ENCODE assay signal across 16 cellular contexts in genomic region chr4:3475041-3475712, GRCh38. TPM values are rescaled to one million over a fixed set of nuclear protein-coding genes. Genes with fewer than 3 reads are reported as not detected.
DNase-seq lines count a peak whose midpoint lies in the region; ATAC-seq and TF ChIP-seq lines count a peak whose summit lies in the region.
"Had no signal": no experiment of that assay in that cellular context is flagged by ENCODE, and none has a peak within 500 bp of the region (broad histone marks: within the 10 kb centered on the region; RNA-seq: fewer than 3 reads in every experiment).

No MANE protein-coding gene starts in this region.

- H3K9me3 ChIP-seq in lower lobe of right lung (no peaks in the 10 kb centered on the region), psoas muscle (no peaks in the 10 kb centered on the region)
- H3K9me3 ChIP-seq: BLaER1 had no signal

- peak; percentile 39 for DNase-seq in Right ventricle myocardium inferior (ENCODE audit: missing footprints)
- DNase-seq in cardiac septum (ENCODE audit: low spot score): no peak
- peak; percentile 42 for DNase-seq in lower lobe of right lung
- DNase-seq in psoas muscle: peak; percentile 12 to 34
- no peak for DNase-seq in hepatic stellate cell (ENCODE audit: low spot score)
- no peak for DNase-seq in SK-N-DZ (ENCODE audit: low spot score)
- DNase-seq: 8988T, AML-193, DMS 273 treated with DMSO at 0.1 percent for 48 hours, HCEC 1CT, HFFc6 had no signal

- H3K4me1 ChIP-seq in lower lobe of right lung (peaks cover 4% of the 10 kb centered on the region), psoas muscle (peaks cover 14% of the 10 kb centered on the region)

- ATAC-seq in Right ventricle myocardium inferior (no peak), lower lobe of right lung (no peak), psoas muscle (no peak)

- TF ChIP-seq RAD21 in Ishikawa (IDR thresholded peaks at IDR 0.05; ENCODE audit: low read depth): no peak

- intact Hi-C loops in Right ventricle myocardium inferior (cut with DNase I): no loop called here
- intact Hi-C loops in cardiac septum (cut with DNase I): no loop called here
- intact Hi-C loops in lower lobe of right lung (cut with DNase I): no loop called here
- intact Hi-C loops in psoas muscle (cut with DNase I): no loop called here

- no peak for TF ChIP-seq CTCF in lower lobe of right lung (IDR thresholded peaks at IDR 0.05)
- no peak for TF ChIP-seq CTCF in psoas muscle (IDR thresholded peaks at IDR 0.05)

- no peak for TF ChIP-seq EP300 in Ishikawa (IDR thresholded peaks at IDR 0.05; ENCODE audit: borderline replicate concordance)

- H3K27me3 ChIP-seq in lower lobe of right lung (ENCODE audit: low read depth): peaks cover 22% of the 10 kb centered on the region
- no peaks in the 10 kb centered on the region for H3K27me3 ChIP-seq in psoas muscle (ENCODE audit: insufficient read depth in 3 of 3, low read length in 2 of 3)

- 78 to 89% (median 81%) methylated on average over 15 of the region's 15 CpGs for WGBS in psoas muscle, 3 donors

- H3K36me3 ChIP-seq in lower lobe of right lung: no peaks in the 10 kb centered on the region
- peaks cover 0 to 7% of the 10 kb centered on the region in 2 donors for H3K36me3 ChIP-seq in psoas muscle (ENCODE audit: insufficient read depth in 1 of 2, low read depth in 1 of 2)
- H3K36me3 ChIP-seq: BLaER1 had no signal

- no peak overlapping the region for H3K27ac ChIP-seq in lower lobe of right lung
- no peak overlapping the region for H3K27ac ChIP-seq in psoas muscle
- H3K27ac ChIP-seq: BLaER1 had no signal

- H3K4me3 ChIP-seq in lower lobe of right lung: no peak overlapping the region
- no peak overlapping the region for H3K4me3 ChIP-seq in psoas muscle
- H3K4me3 ChIP-seq: BLaER1 had no signal

TF ChIP-seq in Ishikawa, 13 proteins besides CTCF, POLR2A, EP300 and RAD21:
- no peak for TF ChIP-seq CEBPB (IDR thresholded peaks at IDR 0.05)
- TF ChIP-seq ZBTB7A (IDR thresholded peaks at IDR 0.05; ENCODE audit: low read depth): peak; percentile 48; the same call in 1 of the 2 replicates
- TF ChIP-seq, protein P1, sequence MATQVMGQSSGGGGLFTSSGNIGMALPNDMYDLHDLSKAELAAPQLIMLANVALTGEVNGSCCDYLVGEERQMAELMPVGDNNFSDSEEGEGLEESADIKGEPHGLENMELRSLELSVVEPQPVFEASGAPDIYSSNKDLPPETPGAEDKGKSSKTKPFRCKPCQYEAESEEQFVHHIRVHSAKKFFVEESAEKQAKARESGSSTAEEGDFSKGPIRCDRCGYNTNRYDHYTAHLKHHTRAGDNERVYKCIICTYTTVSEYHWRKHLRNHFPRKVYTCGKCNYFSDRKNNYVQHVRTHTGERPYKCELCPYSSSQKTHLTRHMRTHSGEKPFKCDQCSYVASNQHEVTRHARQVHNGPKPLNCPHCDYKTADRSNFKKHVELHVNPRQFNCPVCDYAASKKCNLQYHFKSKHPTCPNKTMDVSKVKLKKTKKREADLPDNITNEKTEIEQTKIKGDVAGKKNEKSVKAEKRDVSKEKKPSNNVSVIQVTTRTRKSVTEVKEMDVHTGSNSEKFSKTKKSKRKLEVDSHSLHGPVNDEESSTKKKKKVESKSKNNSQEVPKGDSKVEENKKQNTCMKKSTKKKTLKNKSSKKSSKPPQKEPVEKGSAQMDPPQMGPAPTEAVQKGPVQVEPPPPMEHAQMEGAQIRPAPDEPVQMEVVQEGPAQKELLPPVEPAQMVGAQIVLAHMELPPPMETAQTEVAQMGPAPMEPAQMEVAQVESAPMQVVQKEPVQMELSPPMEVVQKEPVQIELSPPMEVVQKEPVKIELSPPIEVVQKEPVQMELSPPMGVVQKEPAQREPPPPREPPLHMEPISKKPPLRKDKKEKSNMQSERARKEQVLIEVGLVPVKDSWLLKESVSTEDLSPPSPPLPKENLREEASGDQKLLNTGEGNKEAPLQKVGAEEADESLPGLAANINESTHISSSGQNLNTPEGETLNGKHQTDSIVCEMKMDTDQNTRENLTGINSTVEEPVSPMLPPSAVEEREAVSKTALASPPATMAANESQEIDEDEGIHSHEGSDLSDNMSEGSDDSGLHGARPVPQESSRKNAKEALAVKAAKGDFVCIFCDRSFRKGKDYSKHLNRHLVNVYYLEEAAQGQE (IDR thresholded peaks at IDR 0.05; ENCODE audit: low read depth): no peak
- TF ChIP-seq, protein P2, sequence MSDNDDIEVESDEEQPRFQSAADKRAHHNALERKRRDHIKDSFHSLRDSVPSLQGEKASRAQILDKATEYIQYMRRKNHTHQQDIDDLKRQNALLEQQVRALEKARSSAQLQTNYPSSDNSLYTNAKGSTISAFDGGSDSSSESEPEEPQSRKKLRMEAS (IDR thresholded peaks at IDR 0.05): no peak

RNA-seq across cellular contexts. Expression of gene DOK7, which starts 12.1 kb away (rescaled TPM):
- total RNA-seq in Right ventricle myocardium inferior (35.5 TPM), cardiac septum (62.7 TPM), lower lobe of right lung (4.0 TPM), psoas muscle (10 to 100 TPM in 3 of 4 donors, 1 to 10 TPM in 1; 3.4 to 48.6 (median 34.5) TPM)
- polyA plus RNA-seq in psoas muscle: 10 to 100 TPM; 11.7 to 26.3 (median 17.3) TPM
- 0.35 and 0.43 TPM in 2 replicates for polyA plus RNA-seq in SK-N-DZ (2014; cell fraction: cytosol; rRNA removed)
- polyA plus RNA-seq in SK-N-DZ (2014; cell fraction: nucleus; rRNA removed): 0.31 TPM in 1 of 2 replicates, not detected in the other
- total RNA-seq: H1, HFFc6, HT1080 had no signal

RNA-seq across cellular contexts. Expression of gene HGFAC, which starts 33.4 kb away (rescaled TPM):
- total RNA-seq in Right ventricle myocardium inferior (1.5 TPM), cardiac septum (0.38 TPM), lower lobe of right lung (1.0 TPM), psoas muscle (1 to 10 TPM in 1 of 4 donors, under 1 TPM in 2, not detected in 1; 0.32 to 1.2 (median 0.46) TPM)
- under 1 TPM; 0.09 to 0.63 (median 0.26) TPM for polyA plus RNA-seq in psoas muscle
- polyA plus RNA-seq in SK-N-DZ (2014; cell fraction: cytosol; rRNA removed): 0.10 TPM in 1 of 2 replicates, not detected in the other
- polyA plus RNA-seq in SK-N-DZ (2014; cell fraction: nucleus; rRNA removed): 1.2 and 3.6 TPM in 2 replicates
- total RNA-seq: Daoy, HT1080 had no signal

RNA-seq across cellular contexts. Expression of gene LRPAP1, which starts 57.0 kb away (rescaled TPM):
- total RNA-seq in Right ventricle myocardium inferior (286 TPM), cardiac septum (275 TPM), lower lobe of right lung (224 TPM), psoas muscle (100 to 1,000 TPM in 2 of 4 donors, 10 to 100 TPM in 2; 73.7 to 123 (median 91.4) TPM)
- 100 to 1,000 TPM; 103 to 122 (median 111) TPM for polyA plus RNA-seq in psoas muscle
- 40.9 and 43.3 TPM in 2 replicates for polyA plus RNA-seq in SK-N-DZ (2014; cell fraction: cytosol; rRNA removed)
- polyA plus RNA-seq in SK-N-DZ (2014; cell fraction: nucleus; rRNA removed): 27.2 and 40.4 TPM in 2 replicates

Comparison
In these comparisons a context has a peak if more than half of its experiments do, and no peak if none do; other contexts are left out.
1. DNase-seq: peak in Right ventricle myocardium inferior (single experiment), lower lobe of right lung (single experiment) and psoas muscle (2 of 2); none in cardiac septum (single experiment), hepatic stellate cell (single experiment) and SK-N-DZ (single experiment).